11 cellular contexts compared by ENCODE assay signal in genomic region chr15:64158363-64159134, GRCh38. TPM values are rescaled to one million over a fixed set of nuclear protein-coding genes. Genes with fewer than 3 reads are reported as not detected.
A peak's percentile ranks its signal among the peaks of the same experiment; 100 is the strongest.
DNase-seq lines count a peak whose midpoint lies in the region; ATAC-seq and TF ChIP-seq lines count a peak whose summit lies in the region.
"Had no signal": no experiment of that assay in that cellular context is flagged by ENCODE, and none has a peak within 500 bp of the region (broad histone marks: within the 10 kb centered on the region; RNA-seq: fewer than 3 reads in every experiment).

No MANE protein-coding gene starts in this region.

- peak; percentile 53 for DNase-seq in left ventricle myocardium superior
- DNase-seq in NCI-H345 treated with DMSO at 0.1 percent for 48 hours (lab: John Stamatoyannopoulos, UW; ENCODE audit: unreplicated experiment) = no peak
- DNase-seq in COLO829 (ENCODE audit: low spot score) = no peak
- DNase-seq: amygdala, BE2C, WERI-Rb-1 had no signal

- peaks cover 89% of the 10 kb centered on the region for H3K36me3 Mint-ChIP-seq in activated T-helper 17 cell treated with anti-CD3 and anti-CD28 coated beads, Interleukin-2, amount 50 U/mL, for 72 hours (ENCODE audit: low read depth)

- no peak for TF ChIP-seq CTCF in 22Rv1 (IDR thresholded peaks at IDR 0.05)

- H3K4me1 Mint-ChIP-seq in activated T-helper 17 cell treated with anti-CD3 and anti-CD28 coated beads, Interleukin-2, amount 50 U/mL, for 72 hours = peaks cover 28% of the 10 kb centered on the region

- H3K27ac ChIP-seq in 22Rv1 = peak overlapping the region; percentile 22; the same call in 1 of the 2 replicates
- H3K27ac ChIP-seq: WERI-Rb-1 had no signal

- H3K9me3 Mint-ChIP-seq in activated T-helper 17 cell treated with anti-CD3 and anti-CD28 coated beads, Interleukin-2, amount 50 U/mL, for 72 hours = no peaks in the 10 kb centered on the region

- H3K4me3 Mint-ChIP-seq in activated T-helper 17 cell treated with anti-CD3 and anti-CD28 coated beads, Interleukin-2, amount 50 U/mL, for 72 hours = peak overlapping the region; percentile 48

- intact Hi-C loops in left ventricle myocardium superior (cut with micrococcal nuclease) = no loop called here

- H3K27me3 Mint-ChIP-seq in activated T-helper 17 cell treated with anti-CD3 and anti-CD28 coated beads, Interleukin-2, amount 50 U/mL, for 72 hours = peaks cover under 1% of the 10 kb centered on the region

- H3K27ac Mint-ChIP-seq in activated T-helper 17 cell treated with anti-CD3 and anti-CD28 coated beads, Interleukin-2, amount 50 U/mL, for 72 hours = peak overlapping the region; percentile 81

- ATAC-seq in activated T-helper 17 cell treated with anti-CD3 and anti-CD28 coated beads, Interleukin-2, amount 50 U/mL, for 72 hours (replicated peaks) = no peak
- peak; percentile 3 for ATAC-seq in left ventricle myocardium superior
- ATAC-seq in GM19035 (IDR thresholded peaks at IDR 0.05; ENCODE audit: unreplicated experiment) = no peak
- ATAC-seq in GM18909 (IDR thresholded peaks at IDR 0.05; ENCODE audit: poor library complexity, unreplicated experiment) = no peak

- peak; percentile 21 for TF ChIP-seq POLR2A in GM18526 (IDR thresholded peaks at IDR 0.05; ENCODE audit: extremely low read depth, insufficient read length)

RNA-seq across cellular contexts. Expression of gene PPIB, which starts 4.3 kb away (rescaled TPM):
- 100 to 1,000 TPM; 194 to 363 TPM for total RNA-seq in activated T-helper 17 cell treated with anti-CD3 and anti-CD28 coated beads, Interleukin-2, amount 50 U/mL, for 72 hours
- 106 TPM for total RNA-seq in left ventricle myocardium superior

RNA-seq across cellular contexts. Expression of gene SNX22, which starts 7.0 kb away (rescaled TPM):
- total RNA-seq in activated T-helper 17 cell treated with anti-CD3 and anti-CD28 coated beads, Interleukin-2, amount 50 U/mL, for 72 hours = under 1 TPM; 0.26 to 0.77 TPM
- total RNA-seq in left ventricle myocardium superior = 5.6 TPM
